In the genomic region with DNA sequence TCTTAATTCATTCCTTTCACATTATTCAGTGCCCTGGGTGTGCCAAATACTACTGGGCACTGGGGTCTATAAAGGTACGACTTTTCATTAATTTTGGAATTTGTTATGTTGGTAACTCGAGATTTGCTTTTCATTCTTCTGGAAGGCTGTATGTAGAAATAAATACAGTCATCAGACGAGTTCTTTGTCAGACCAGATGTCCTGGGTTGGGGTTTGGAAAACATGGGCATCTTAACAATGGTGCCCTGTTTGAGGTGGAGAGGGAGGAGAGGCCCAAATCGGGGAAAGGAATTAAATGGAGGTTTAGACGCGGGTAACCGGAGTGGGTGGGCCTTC, we compare ENCODE assay signal across 8 cellular contexts. TPM values are rescaled to one million over a fixed set of nuclear protein-coding genes. Genes with fewer than 3 reads are reported as not detected.
DNase-seq lines count a peak whose midpoint lies in the region; ATAC-seq and TF ChIP-seq lines count a peak whose summit lies in the region.

No MANE protein-coding gene starts in this region.

- H3K4me1 ChIP-seq in cardiac muscle cell (ENCODE audit: low read depth) (peaks cover 7% of the 10 kb centered on the region), mononuclear cell (ENCODE audit: insufficient read depth, low read length) (peaks cover 11% of the 10 kb centered on the region), uterus (peaks cover 0 to 4% of the 10 kb centered on the region in 2 donors)

- no peak for DNase-seq in cardiac muscle cell (ENCODE audit: low read depth in 1 of 2, low spot score in 1 of 2)
- no peak for DNase-seq in Right ventricle myocardium superior
- DNase-seq in caudate nucleus (lab: John Stamatoyannopoulos, UW), result peak in 1 of 61 donors; percentile 67
- no peak for DNase-seq in uterus
- DNase-seq in GM13976 (ENCODE audit: low spot score), result no peak
- DNase-seq in HPDE6-E6E7 (ENCODE audit: extremely low spot score), result no peak

- no peaks in the 10 kb centered on the region for H3K9me3 ChIP-seq in cardiac muscle cell (ENCODE audit: low read depth)
- H3K9me3 ChIP-seq in mononuclear cell (ENCODE audit: low read depth, low read length), result no peaks in the 10 kb centered on the region
- H3K9me3 ChIP-seq in uterus, result no peaks in the 10 kb centered on the region

- H3K27me3 ChIP-seq in cardiac muscle cell (no peaks in the 10 kb centered on the region), mononuclear cell (ENCODE audit: insufficient read depth, low read length) (peaks cover 7% of the 10 kb centered on the region), uterus (no peaks in the 10 kb centered on the region)

- peak overlapping the region; percentile 82 for H3K4me3 ChIP-seq in cardiac muscle cell
- peak overlapping the region; percentile 92 for H3K4me3 ChIP-seq in mononuclear cell (ENCODE audit: low read length)
- H3K4me3 ChIP-seq in uterus, result peak overlapping the region; percentile 80 to 91

- intact Hi-C loops in Right ventricle myocardium superior (cut with DNase I), result loop anchor here (5.0 to 10.0 kb wide), 3 partner anchors 82 to 105 kb away; no protein-coding TSS in a partner anchor
- intact Hi-C loops in uterus (cut with DNase I; ENCODE audit: low total_unique reads), result no loop called here

- in situ Hi-C loops in GM13976 (cut with MboI; ENCODE audit: low sequenced_read_pairs, unreplicated experiment), result no loop called here

- H3K27ac ChIP-seq in cardiac muscle cell, result no peak overlapping the region
- peak overlapping the region; percentile 90 for H3K27ac ChIP-seq in caudate nucleus (ENCODE audit: low read depth, low read length)
- H3K27ac ChIP-seq in uterus, result peak overlapping the region; percentile 47 to 60

- no peaks in the 10 kb centered on the region for H3K36me3 ChIP-seq in cardiac muscle cell
- no peaks in the 10 kb centered on the region for H3K36me3 ChIP-seq in uterus

- TF ChIP-seq CTCF in cardiac muscle cell (IDR thresholded peaks at IDR 0.05; ENCODE audit: low read depth, low read length) (no peak), uterus (IDR thresholded peaks at IDR 0.05) (no peak), GM13976 (IDR thresholded peaks at IDR 0.05; ENCODE audit: borderline replicate concordance, control extremely low read depth, extremely low read depth, insufficient read depth, missing control alignments) (no peak)

- TF ChIP-seq POLR2A in uterus (IDR thresholded peaks at IDR 0.05), result no peak

- ATAC-seq in Right ventricle myocardium superior (ENCODE audit: poor library complexity) (no peak), HG03280 (IDR thresholded peaks at IDR 0.05; ENCODE audit: unreplicated experiment) (no peak)

RNA-seq across cellular contexts. Expression of a gene that starts 0.7 kb away (rescaled TPM):
- total RNA-seq in cardiac muscle cell, result 6.1 and 7.3 TPM in 2 replicates
- polyA plus RNA-seq in cardiac muscle cell, result 5.9 and 9.3 TPM in 2 replicates
- 7.6 TPM for total RNA-seq in Right ventricle myocardium superior
- 3.7 TPM for total RNA-seq in mononuclear cell
- total RNA-seq in uterus, result 10 to 100 TPM in 3 of 4 donors, 1 to 10 TPM in 1; 3.1 to 46.0 (median 14.7) TPM
